In genomic region chr12:57632898-57633825, GRCh38 we compare ENCODE assay signal across 8 cellular contexts. TPM values are rescaled to one million over a fixed set of nuclear protein-coding genes. Genes with fewer than 3 reads are reported as not detected.
DNase-seq lines count a peak whose midpoint lies in the region; ATAC-seq, FAIRE-seq and TF ChIP-seq lines count a peak whose summit lies in the region.

TSS of gene B4GALNT1 (minus strand) at chr12:57633201. CDS start at chr12:57632132, 1,069 bp downstream.

- H3K9me3 ChIP-seq in HCT116 (ENCODE audit: control insufficient read depth in 1 of 2, insufficient read depth in 1 of 2, low read depth in 1 of 2, low read length in 2 of 2) = no peaks in the 10 kb centered on the region
- H3K9me3 ChIP-seq in GM12878 (replicated peaks; ENCODE audit: control insufficient read depth, insufficient read depth, low read length) = no peaks in the 10 kb centered on the region
- no peaks in the 10 kb centered on the region for H3K9me3 ChIP-seq in iPS DF 6.9 (ENCODE audit: control insufficient read depth, insufficient read depth, low read length)
- H3K9me3 ChIP-seq in gastrocnemius medialis = no peaks in the 10 kb centered on the region

- SMC1A ChIA-PET in GM12878 (lab: Charles Lee; ENCODE audit: uncharacterized antibody, unreplicated experiment) = interaction anchor here (0.6 to 1.6 kb wide), 6 partner anchors 48 to 231 kb away, joined by 3 to 7 read pairs (median 4); no protein-coding TSS in a partner anchor

- DNase-seq in HCT116 (ENCODE audit: low read depth, low spot score) = peak; percentile 46
- DNase-seq in NCI-H1105 treated with DMSO at 0.1 percent for 48 hours (lab: John Stamatoyannopoulos, UW) = peak; percentile 69
- peak; percentile 38 to 67 (median 40) for DNase-seq in T-helper 2 cell
- no peak for DNase-seq in GM12878 (ENCODE audit: low read depth, low spot score)
- DNase-seq in iPS DF 6.9 (ENCODE audit: low read depth, low spot score) = no peak
- no peak for DNase-seq in gastrocnemius medialis
- no peak for DNase-seq in KG1 (lab: John Stamatoyannopoulos, UW)

- peak within 1 kb of the TSS; percentile 92 for H3K4me2 ChIP-seq in HCT116 (ENCODE audit: low read length)
- peak within 1 kb of the TSS; percentile 87 for H3K4me2 ChIP-seq in GM12878 (ENCODE audit: control insufficient read depth, insufficient read depth)

- H3K36me3 ChIP-seq in HCT116 (ENCODE audit: control insufficient read depth in 1 of 2, insufficient read depth in 2 of 2, low read length in 2 of 2) = peaks cover 0 to 6% of the 10 kb centered on the region in 2 experiments; a peak in 1 of 4 replicates
- no peaks in the 10 kb centered on the region for H3K36me3 ChIP-seq in GM12878 (ENCODE audit: control insufficient read depth in 2 of 2, insufficient read depth in 2 of 2, low read length in 1 of 2)
- H3K36me3 ChIP-seq in iPS DF 6.9 (ENCODE audit: control insufficient read depth, insufficient read depth, low read length) = no peaks in the 10 kb centered on the region
- H3K36me3 ChIP-seq in gastrocnemius medialis = peaks cover 0 to 5% of the 10 kb centered on the region in 2 donors

- BruUV-seq in HCT116 (replicated peaks; lab: Mats Ljungman, UMichigan) (no TSS peak), GM12878 (replicated peaks; lab: Mats Ljungman, UMichigan) (no TSS peak)

- FAIRE-seq in GM12878 (lab: Jason Lieb, UNC) = no peak

- RAD21 ChIA-PET in HCT116 (lab: Charles Lee; ENCODE audit: low non-redundant PET in 1 of 2, low total read pairs in 2 of 2, uncharacterized antibody in 2 of 2, unreplicated experiment in 2 of 2) (interaction anchor here in 1 of 2 experiments (1.7 kb wide), 1 partner anchor 50 kb away, joined by 5 read pairs; no protein-coding TSS in a partner anchor), GM12878 (lab: Charles Lee; ENCODE audit: unreplicated experiment) (interaction anchor here (0.6 to 1.0 kb wide), 4 partner anchors 28 to 53 kb away, joined by 3 to 4 read pairs (median 3); no protein-coding TSS in a partner anchor)

- TF ChIP-seq POLR2A in HCT116 (IDR thresholded peaks at IDR 0.05; ENCODE audit: borderline replicate concordance, extremely low read depth, insufficient read depth, insufficient read length) (no peak), GM12878 (IDR thresholded peaks at IDR 0.05; ENCODE audit: low read depth, low read length) (no peak), gastrocnemius medialis (IDR thresholded peaks at IDR 0.05) (peak in 1 of 2 donors; percentile 37)

- H3K27me3 ChIP-seq in HCT116 (ENCODE audit: insufficient read depth, low read length) = no peaks in the 10 kb centered on the region
- H3K27me3 ChIP-seq in GM12878 (replicated peaks in 1 of 2; ENCODE audit: control insufficient read depth in 2 of 2, insufficient read depth in 2 of 2, low read length in 1 of 2) = peaks cover 15% of the 10 kb centered on the region in 2 experiments
- H3K27me3 ChIP-seq in iPS DF 6.9 (ENCODE audit: control insufficient read depth, insufficient read depth, low read length) = peaks cover 39% of the 10 kb centered on the region
- H3K27me3 ChIP-seq in gastrocnemius medialis = peaks cover 0 to 3% (median 0%) of the 10 kb centered on the region in 3 donors

- H3K9me2 ChIP-seq in HCT116 (ENCODE audit: insufficient read depth) = no peaks in the 10 kb centered on the region

- H4K20me1 ChIP-seq in HCT116 (ENCODE audit: insufficient read depth) (no peaks in the 10 kb centered on the region), GM12878 (ENCODE audit: control insufficient read depth, insufficient read depth) (no peaks in the 10 kb centered on the region)

- H3K27ac ChIP-seq in HCT116 (ENCODE audit: low read depth, low read length) = peak within 1 kb of the TSS; percentile 77
- no peak within 1 kb of the TSS for H3K27ac ChIP-seq in GM12878 (ENCODE audit: control insufficient read depth, insufficient read depth)
- H3K27ac ChIP-seq in iPS DF 6.9 (ENCODE audit: low read length) = no peak within 1 kb of the TSS
- peak within 1 kb of the TSS; percentile 19 to 69 (median 64) for H3K27ac ChIP-seq in gastrocnemius medialis

- POLR2A ChIA-PET in HCT116 (lab: Charles Lee) = interaction anchor here (0.6 kb wide), 1 partner anchor 81 kb away, joined by 3 read pairs; no protein-coding TSS in a partner anchor
- POLR2A ChIA-PET in GM12878 (lab: Charles Lee) = no interaction called here

- TF ChIP-seq CTCF in HCT116 (IDR thresholded peaks at IDR 0.05 in 2 of 3, conservative IDR thresholded peaks at IDR 0.05 in 1 of 3; ENCODE audit: borderline replicate concordance in 1 of 3, insufficient read depth in 1 of 3, low read depth in 2 of 3, low read length in 2 of 3) = peak; percentile 74 to 84 (median 77); a peak in 5 of 6 replicates
- TF ChIP-seq CTCF in GM12878 (IDR thresholded peaks at IDR 0.05 in 2 of 3, conservative IDR thresholded peaks at IDR 0.05 in 1 of 3; ENCODE audit: control insufficient read depth in 2 of 3, extremely low read depth in 1 of 3, insufficient read depth in 1 of 3, low read depth in 3 of 3, low read length in 3 of 3) = peak; percentile 77 to 93 (median 86)
- peak; percentile 72 to 89 (median 88) for TF ChIP-seq CTCF in gastrocnemius medialis (IDR thresholded peaks at IDR 0.05 in 4 of 5, conservative IDR thresholded peaks at IDR 0.05 in 1 of 5)

- H3K9ac ChIP-seq in HCT116 (ENCODE audit: low read length) = peak within 1 kb of the TSS; percentile 86
- H3K9ac ChIP-seq in GM12878 (ENCODE audit: control insufficient read depth, insufficient read depth, low read length) = no peak within 1 kb of the TSS

- CTCF ChIA-PET in HCT116 (lab: Charles Lee) = interaction anchor here (1.0 to 2.0 kb wide), 4 partner anchors 11 to 50 kb away, joined by 4 to 8 read pairs (median 6); no protein-coding TSS in a partner anchor
- CTCF ChIA-PET in GM12878 (lab: Yijun Ruan, JAX) = interaction anchor here (0.6 to 2.5 kb wide), 7 partner anchors 9 to 175 kb away, joined by 3 to 32 read pairs (median 5); no protein-coding TSS in a partner anchor

- intact Hi-C loops in HCT116 (cut with micrococcal nuclease) = loop anchor here (1.0 to 2.0 kb wide), 3 partner anchors 42 to 60 kb away; partner anchors contain the start of gene PIP4K2C
- intact Hi-C loops in GM12878 (cut with micrococcal nuclease; ENCODE audit: unreplicated experiment) = loop anchor here (1.0 kb wide), 1 partner anchor 50 kb away; no protein-coding TSS in a partner anchor
- intact Hi-C loops in gastrocnemius medialis (cut with DNase I; ENCODE audit: low total_unique reads) = loop anchor here (2.0 kb wide), 2 partner anchors 50 to 60 kb away; no protein-coding TSS in a partner anchor

- H3K4me1 ChIP-seq in HCT116 (ENCODE audit: control insufficient read depth in 1 of 2, insufficient read depth in 2 of 2, low read length in 2 of 2) = peaks cover 12 to 21% of the 10 kb centered on the region in 2 experiments
- no peaks in the 10 kb centered on the region for H3K4me1 ChIP-seq in GM12878 (ENCODE audit: control insufficient read depth, insufficient read depth, low read length)
- peaks cover 2% of the 10 kb centered on the region for H3K4me1 ChIP-seq in iPS DF 6.9 (ENCODE audit: control insufficient read depth, insufficient read depth, low read length)
- H3K4me1 ChIP-seq in gastrocnemius medialis = peaks cover 0 to 11% of the 10 kb centered on the region in 2 donors

- H3K79me2 ChIP-seq in HCT116 (ENCODE audit: insufficient read depth, low read length) (peaks cover 13% of the 10 kb centered on the region), GM12878 (ENCODE audit: control insufficient read depth, insufficient read depth, low read length) (no peaks in the 10 kb centered on the region)

- TF ChIP-seq EP300 in GM12878 (IDR thresholded peaks at IDR 0.05; ENCODE audit: borderline replicate concordance in 1 of 2, control insufficient read depth in 1 of 2, low read depth in 2 of 2, low read length in 2 of 2) = no peak

- H3K4me3 ChIP-seq in GM08714 (ENCODE audit: low read length) (peak within 1 kb of the TSS; percentile 65), HCT116 (replicated peaks in 1 of 2; ENCODE audit: low read depth in 1 of 2, low read length in 2 of 2) (peak within 1 kb of the TSS; percentile 71 to 92), GM12878 (peak within 1 kb of the TSS; percentile 49; the same call in 1 of the 2 replicates), iPS DF 6.9 (ENCODE audit: low read length) (peak within 1 kb of the TSS; percentile 45; the same call in 1 of the 2 replicates), gastrocnemius medialis (peak within 1 kb of the TSS; percentile 70 to 82 (median 78))

- ATAC-seq in HCT116 (peak; percentile 87), GM12878 (peak; percentile 95), gastrocnemius medialis (peak; percentile 87 to 88)

- WGBS in GM12878 (ENCODE audit: insufficient coverage, insufficient replicate concordance, low lambda C conversion rate, missing lambda C conversion rate) = 2% methylated on average over 63 of the region's 63 CpGs
- 100% methylated on average over 1 of the region's 63 CpGs for WGBS in iPS DF 6.9 (ENCODE audit: insufficient coverage, insufficient read length)

- in situ Hi-C loops in GM12878 (cut with MboI) = no loop called here
- in situ Hi-C loops in gastrocnemius medialis (cut with MboI; ENCODE audit: low sequenced_read_pairs in 4 of 4) = no loop called here

- TF ChIP-seq RAD21 in HCT116 (IDR thresholded peaks at IDR 0.05; ENCODE audit: low read depth) (peak; percentile 49), GM12878 (IDR thresholded peaks at IDR 0.05; ENCODE audit: insufficient read depth, low read depth, low read length) (peak; percentile 53)

- H2AFZ ChIP-seq in HCT116 (ENCODE audit: low read depth, low read length, poor library complexity, severe bottlenecking) = peak within 1 kb of the TSS; percentile 96
- peak within 1 kb of the TSS; percentile 63 for H2AFZ ChIP-seq in GM12878 (ENCODE audit: control insufficient read depth, low read depth, low read length)

TF ChIP-seq in GM12878, 131 proteins besides CTCF, POLR2A, EP300 and RAD21 (continues in another document):
- TF ChIP-seq PML (IDR thresholded peaks at IDR 0.05; ENCODE audit: low read length) = no peak

RNA-seq across cellular contexts. Expression of gene B4GALNT1, which starts in this region (rescaled TPM):
- total RNA-seq in HCT116 (2021; ENCODE audit: unreplicated experiment) (31.3 TPM), GM12878 (2014; rRNA removed) (0.06 TPM in 1 of 2 replicates, not detected in the other), GM12878 (2014; rRNA removed; fragmentation: Illumina TruSeq; extraction: Trizol) (0.05 TPM in 1 of 2 replicates, not detected in the other), GM12878 (2021) (0.08 and 0.38 TPM in 2 replicates), gastrocnemius medialis (10 to 100 TPM; 13.2 to 25.5 (median 16.6) TPM)
- polyA plus RNA-seq in HCT116 (2012) = 12.8 and 15.3 TPM in 2 replicates
- total RNA-seq in GM12878 (2013; cell fraction: nucleolus; rRNA removed) = 0.88 and 0.93 TPM in 2 replicates
- 0.20 TPM for polyA plus RNA-seq in GM12878 (2011; ENCODE audit: low read depth)
- polyA plus RNA-seq in GM12878 (2011; rRNA removed) (0.14 and 0.17 TPM in 2 replicates), GM12878 (2014; fragmentation: Illumina TruSeq; extraction: Trizol) (0.01 TPM in 1 of 2 replicates, not detected in the other), GM12878 (2014; fragmentation: Nextera tagmentation; extraction: Ambion mirVana) (not detected), GM12878 (2014; rRNA removed) (0.03 and 0.17 TPM in 2 replicates), GM12878 (2016; fragmentation: Nextera tagmentation; extraction: Ambion mirVana) (under 1 TPM; 0.12 to 0.24 TPM)
- 0.12 and 0.20 TPM in 2 replicates for polyA plus RNA-seq in GM12878 (2011; cell fraction: cytosol; rRNA removed)
- polyA plus RNA-seq in GM12878 (2011; cell fraction: nucleus; rRNA removed) = 0.57 and 1.3 TPM in 2 replicates
- 0.09 and 0.29 TPM in 2 replicates for polyA plus RNA-seq in GM12878 (2012)
- polyA minus RNA-seq in GM12878 (2011; rRNA and poly(A)+ RNA removed) = 0.15 and 0.36 TPM in 2 replicates
- polyA minus RNA-seq in GM12878 (2011; cell fraction: cytosol; rRNA and poly(A)+ RNA removed) = not detected in 2 replicates
- polyA minus RNA-seq in GM12878 (2011; cell fraction: nucleus; rRNA and poly(A)+ RNA removed) = 0.29 and 0.73 TPM in 2 replicates

Comparison
In these comparisons a context has a peak if more than half of its experiments do, and no peak if none do; other contexts are left out.
1. RNA of gene B4GALNT1 (total RNA-seq): 31.3 TPM in HCT116 (single experiment) and 13.2 to 25.5 TPM in gastrocnemius medialis; 0.05 to 0.93 TPM in GM12878; every median in the first group is over 4 times any median in the second.
2. DNase-seq: peak in HCT116 (single experiment), NCI-H1105 treated with DMSO at 0.1 percent for 48 hours (single experiment) and T-helper 2 cell (5 of 5); none in GM12878 (single experiment), iPS DF 6.9 (single experiment), gastrocnemius medialis (0 of 2) and KG1 (single experiment).
3. H3K27ac ChIP-seq: peak in HCT116 (single experiment) and gastrocnemius medialis (4 of 4); none in GM12878 (single experiment) and iPS DF 6.9 (single experiment).
4. Peak in every context shown above with its lines, with median percentiles within 50 percentile points of each other: H3K4me3 ChIP-seq, ATAC-seq and CTCF ChIP-seq.